1 cellular context compared by ENCODE assay signal in genomic region chr3:12663936-12664908, GRCh38.
TF ChIP-seq lines count a peak whose summit lies in the region.

TSS of gene RAF1 (minus strand) at chr3:12664117. CDS start at chr3:12618721, 45,396 bp downstream.

TF ChIP-seq in GM12878, 131 proteins besides CTCF, POLR2A, EP300 and RAD21 (continued from another document and continues in another):
- TF ChIP-seq, protein P1, sequence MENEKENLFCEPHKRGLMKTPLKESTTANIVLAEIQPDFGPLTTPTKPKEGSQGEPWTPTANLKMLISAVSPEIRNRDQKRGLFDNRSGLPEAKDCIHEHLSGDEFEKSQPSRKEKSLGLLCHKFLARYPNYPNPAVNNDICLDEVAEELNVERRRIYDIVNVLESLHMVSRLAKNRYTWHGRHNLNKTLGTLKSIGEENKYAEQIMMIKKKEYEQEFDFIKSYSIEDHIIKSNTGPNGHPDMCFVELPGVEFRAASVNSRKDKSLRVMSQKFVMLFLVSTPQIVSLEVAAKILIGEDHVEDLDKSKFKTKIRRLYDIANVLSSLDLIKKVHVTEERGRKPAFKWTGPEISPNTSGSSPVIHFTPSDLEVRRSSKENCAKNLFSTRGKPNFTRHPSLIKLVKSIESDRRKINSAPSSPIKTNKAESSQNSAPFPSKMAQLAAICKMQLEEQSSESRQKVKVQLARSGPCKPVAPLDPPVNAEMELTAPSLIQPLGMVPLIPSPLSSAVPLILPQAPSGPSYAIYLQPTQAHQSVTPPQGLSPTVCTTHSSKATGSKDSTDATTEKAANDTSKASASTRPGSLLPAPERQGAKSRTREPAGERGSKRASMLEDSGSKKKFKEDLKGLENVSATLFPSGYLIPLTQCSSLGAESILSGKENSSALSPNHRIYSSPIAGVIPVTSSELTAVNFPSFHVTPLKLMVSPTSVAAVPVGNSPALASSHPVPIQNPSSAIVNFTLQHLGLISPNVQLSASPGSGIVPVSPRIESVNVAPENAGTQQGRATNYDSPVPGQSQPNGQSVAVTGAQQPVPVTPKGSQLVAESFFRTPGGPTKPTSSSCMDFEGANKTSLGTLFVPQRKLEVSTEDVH (IDR thresholded peaks at IDR 0.05; ENCODE audit: low read depth, partially characterized antibody) = no peak
- TF ChIP-seq, protein P2, sequence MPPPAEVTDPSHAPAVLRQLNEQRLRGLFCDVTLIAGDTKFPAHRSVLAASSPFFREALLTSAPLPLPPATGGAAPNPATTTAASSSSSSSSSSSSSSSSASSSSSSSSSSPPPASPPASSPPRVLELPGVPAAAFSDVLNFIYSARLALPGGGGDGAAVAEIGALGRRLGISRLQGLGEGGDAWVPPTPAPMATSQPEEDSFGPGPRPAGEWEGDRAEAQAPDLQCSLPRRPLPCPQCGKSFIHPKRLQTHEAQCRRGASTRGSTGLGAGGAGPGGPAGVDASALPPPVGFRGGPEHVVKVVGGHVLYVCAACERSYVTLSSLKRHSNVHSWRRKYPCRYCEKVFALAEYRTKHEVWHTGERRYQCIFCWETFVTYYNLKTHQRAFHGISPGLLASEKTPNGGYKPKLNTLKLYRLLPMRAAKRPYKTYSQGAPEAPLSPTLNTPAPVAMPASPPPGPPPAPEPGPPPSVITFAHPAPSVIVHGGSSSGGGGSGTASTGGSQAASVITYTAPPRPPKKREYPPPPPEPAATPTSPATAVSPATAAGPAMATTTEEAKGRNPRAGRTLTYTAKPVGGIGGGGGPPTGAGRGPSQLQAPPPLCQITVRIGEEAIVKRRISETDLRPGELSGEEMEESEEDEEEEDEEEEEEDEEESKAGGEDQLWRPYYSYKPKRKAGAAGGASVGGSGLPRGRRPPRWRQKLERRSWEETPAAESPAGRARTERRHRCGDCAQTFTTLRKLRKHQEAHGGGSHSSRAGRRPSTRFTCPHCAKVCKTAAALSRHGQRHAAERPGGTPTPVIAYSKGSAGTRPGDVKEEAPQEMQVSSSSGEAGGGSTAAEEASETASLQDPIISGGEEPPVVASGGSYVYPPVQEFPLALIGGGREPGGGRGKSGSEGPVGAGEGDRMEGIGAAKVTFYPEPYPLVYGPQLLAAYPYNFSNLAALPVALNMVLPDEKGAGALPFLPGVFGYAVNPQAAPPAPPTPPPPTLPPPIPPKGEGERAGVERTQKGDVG (CRISPR knock-in tag; IDR thresholded peaks at IDR 0.05) = no peak
- TF ChIP-seq SREBF2 (IDR thresholded peaks at IDR 0.05; ENCODE audit: low read length) (no peak), MXI1 (IDR thresholded peaks at IDR 0.05; ENCODE audit: low read depth, low read length) (no peak), ATF7 (IDR thresholded peaks at IDR 0.05; ENCODE audit: low read depth) (0 out of 2 replicates have a peak, but pooled peaks have one; percentile 23), DPF2 (IDR thresholded peaks at IDR 0.05) (no peak; the same call in 1 of the 2 replicates), SIN3A (IDR thresholded peaks at IDR 0.05; ENCODE audit: low read depth, low read length) (no peak; the same call in 1 of the 2 replicates), ZNF592 (IDR thresholded peaks at IDR 0.05) (no peak), TCF7 (IDR thresholded peaks at IDR 0.05; ENCODE audit: borderline replicate concordance) (no peak), RFX5 (IDR thresholded peaks at IDR 0.05; ENCODE audit: low read depth, low read length) (0 out of 2 replicates have a peak, but pooled peaks have one; percentile 28), CBX5 (IDR thresholded peaks at IDR 0.05; ENCODE audit: low read depth) (no peak), POLR2AphosphoS5 (IDR thresholded peaks at IDR 0.05; ENCODE audit: low read length) (peak; percentile 91), ZNF207 (IDR thresholded peaks at IDR 0.05; ENCODE audit: borderline replicate concordance) (peak; percentile 81), NFXL1 (IDR thresholded peaks at IDR 0.05; ENCODE audit: borderline replicate concordance) (no peak), IKZF2 (IDR thresholded peaks at IDR 0.05) (no peak), ZNF274 (IDR thresholded peaks at IDR 0.05; ENCODE audit: insufficient read depth, insufficient read length) (no peak), CBFB (IDR thresholded peaks at IDR 0.05; ENCODE audit: low read depth) (peak; percentile 50; the same call in 1 of the 2 replicates), GABPA (IDR thresholded peaks at IDR 0.05; ENCODE audit: low read depth) (no peak), ZBTB40 (IDR thresholded peaks at IDR 0.05; ENCODE audit: borderline replicate concordance) (peak; percentile 39; the same call in 1 of the 2 replicates), SMAD5 (IDR thresholded peaks at IDR 0.05; ENCODE audit: low read depth) (peak; percentile 89), NBN (IDR thresholded peaks at IDR 0.05) (peak; percentile 84), KDM1A (IDR thresholded peaks at IDR 0.05; ENCODE audit: borderline replicate concordance) (no peak), SMARCA5 (IDR thresholded peaks at IDR 0.05) (peak; percentile 58; the same call in 1 of the 2 replicates), SP1 (IDR thresholded peaks at IDR 0.05; ENCODE audit: low read depth, low read length) (peak; percentile 85), ESRRA (IDR thresholded peaks at IDR 0.05; ENCODE audit: low read length) (peak; percentile 49; the same call in 1 of the 2 replicates), CEBPZ (IDR thresholded peaks at IDR 0.05; ENCODE audit: low read depth, low read length) (peak; percentile 56; the same call in 1 of the 2 replicates), PRDM15 (CRISPR knock-in tag; IDR thresholded peaks at IDR 0.05) (no peak), YBX1 (IDR thresholded peaks at IDR 0.05) (no peak), WRNIP1 (IDR thresholded peaks at IDR 0.05; ENCODE audit: borderline replicate concordance, low read depth, low read length) (no peak), HDAC2 (IDR thresholded peaks at IDR 0.05) (no peak), ZBED1 (IDR thresholded peaks at IDR 0.05; ENCODE audit: borderline replicate concordance) (no peak), GATAD2B (conservative IDR thresholded peaks at IDR 0.05; ENCODE audit: low read depth) (no peak), SMAD1 (IDR thresholded peaks at IDR 0.05; ENCODE audit: low read depth, partially characterized antibody) (peak; percentile 85)
- TF ChIP-seq, protein P3, sequence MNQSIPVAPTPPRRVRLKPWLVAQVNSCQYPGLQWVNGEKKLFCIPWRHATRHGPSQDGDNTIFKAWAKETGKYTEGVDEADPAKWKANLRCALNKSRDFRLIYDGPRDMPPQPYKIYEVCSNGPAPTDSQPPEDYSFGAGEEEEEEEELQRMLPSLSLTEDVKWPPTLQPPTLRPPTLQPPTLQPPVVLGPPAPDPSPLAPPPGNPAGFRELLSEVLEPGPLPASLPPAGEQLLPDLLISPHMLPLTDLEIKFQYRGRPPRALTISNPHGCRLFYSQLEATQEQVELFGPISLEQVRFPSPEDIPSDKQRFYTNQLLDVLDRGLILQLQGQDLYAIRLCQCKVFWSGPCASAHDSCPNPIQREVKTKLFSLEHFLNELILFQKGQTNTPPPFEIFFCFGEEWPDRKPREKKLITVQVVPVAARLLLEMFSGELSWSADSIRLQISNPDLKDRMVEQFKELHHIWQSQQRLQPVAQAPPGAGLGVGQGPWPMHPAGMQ (IDR thresholded peaks at IDR 0.05; ENCODE audit: borderline replicate concordance) = no peak
